Comparison of ENCODE assay signal across 7 cellular contexts in genomic region chr22:19445279-19445982, GRCh38. TPM values are rescaled to one million over a fixed set of nuclear protein-coding genes. Genes with fewer than 3 reads are reported as not detected.
A peak's percentile ranks its signal among the peaks of the same experiment; 100 is the strongest.
DNase-seq lines count a peak whose midpoint lies in the region; ATAC-seq and TF ChIP-seq lines count a peak whose summit lies in the region.
"Not testable (repeated sequence)": the region's sequence is repeated elsewhere in the genome, so short reads cannot be mapped to it uniquely, and the experiment has no call there.

No MANE protein-coding gene starts in this region.

- H3K27me3 ChIP-seq in CD4-positive, alpha-beta memory T cell (ENCODE audit: insufficient read depth, low read length) = not testable (repeated sequence)

- not testable (repeated sequence) for DNase-seq in CD4-positive, alpha-beta memory T cell; T-cell; activated CD4-positive, alpha-beta memory T cell treated with anti-CD3 and anti-CD28 coated beads, Interleukin-2, amount 10 ng/mL, durations not matched to agents 7 days and 5 days; activated T-helper 2 cell treated with anti-CD3 and anti-CD28 coated beads, Interferon-gamma antibody, Interleukin-2, Interleukin-4, amounts not matched to agents 10 μg/mL and 5 μg/mL and 100 μg/mL, durations not matched to agents 14 hours and 24 hours and 36 hours (ENCODE audit: low spot score); chondrocyte (ENCODE audit: low spot score); memory B cell (ENCODE audit: low spot score in 2 of 2); progenitor cell of endocrine pancreas (ENCODE audit: low spot score, unreplicated experiment)

- not testable (repeated sequence) for H3K9me3 Mint-ChIP-seq in CD4-positive, alpha-beta memory T cell; T-cell; activated CD4-positive, alpha-beta memory T cell treated with anti-CD3 and anti-CD28 coated beads, Interleukin-2, amount 10 ng/mL, durations not matched to agents 7 days and 5 days; activated T-helper 2 cell treated with anti-CD3 and anti-CD28 coated beads, Interferon-gamma antibody, Interleukin-2, Interleukin-4, amounts not matched to agents 10 μg/mL and 5 μg/mL and 100 μg/mL, durations not matched to agents 14 hours and 24 hours and 36 hours; chondrocyte (ENCODE audit: low read depth); memory B cell; progenitor cell of endocrine pancreas (ENCODE audit: low read depth)

- not testable (repeated sequence) for ATAC-seq in T-cell (replicated peaks in 1 of 4); memory B cell (ENCODE audit: low read depth)

- H3K27ac Mint-ChIP-seq in CD4-positive, alpha-beta memory T cell = peak overlapping the region in 6 of 7 donors; percentile 15 to 91 (median 72)
- peak overlapping the region; percentile 32 to 83 for H3K27ac Mint-ChIP-seq in T-cell
- H3K27ac Mint-ChIP-seq in activated CD4-positive, alpha-beta memory T cell treated with anti-CD3 and anti-CD28 coated beads, Interleukin-2, amount 10 ng/mL, durations not matched to agents 7 days and 5 days; progenitor cell of endocrine pancreas: not testable (repeated sequence)
- H3K27ac Mint-ChIP-seq in activated T-helper 2 cell treated with anti-CD3 and anti-CD28 coated beads, Interferon-gamma antibody, Interleukin-2, Interleukin-4, amounts not matched to agents 10 μg/mL and 5 μg/mL and 100 μg/mL, durations not matched to agents 14 hours and 24 hours and 36 hours = peak overlapping the region; percentile 55
- H3K27ac Mint-ChIP-seq in chondrocyte (ENCODE audit: unreplicated experiment) = peak overlapping the region; percentile 41
- peak overlapping the region; percentile 75 for H3K27ac Mint-ChIP-seq in memory B cell

- POLR2A ChIA-PET in CD4-positive, alpha-beta memory T cell (lab: Charles Lee; ENCODE audit: partially characterized antibody) = interaction anchor here (1.2 to 6.4 kb wide), 3 partner anchors 12 to 301 kb away, joined by 3 to 112 read pairs (median 33); partner anchors contain the start of genes CDC45, ESS2, HIRA and MRPL40
- POLR2A ChIA-PET in T-cell (lab: Charles Lee) = interaction anchor here in 1 of 2 donors (0.6 to 1.1 kb wide), 2 partner anchors 12 to 18 kb away, joined by 3 read pairs; no protein-coding TSS in a partner anchor
- POLR2A ChIA-PET in activated CD4-positive, alpha-beta memory T cell treated with anti-CD3 and anti-CD28 coated beads, Interleukin-2, amount 10 ng/mL, durations not matched to agents 7 days and 5 days (lab: Charles Lee) = interaction anchor here (1.0 to 6.6 kb wide), 5 partner anchors 13 to 184 kb away, joined by 3 to 113 read pairs (median 3); partner anchors contain the start of genes CDC45, HIRA, MRPL40 and UFD1

- H3K36me3 ChIP-seq in CD4-positive, alpha-beta memory T cell (ENCODE audit: insufficient read depth, low read length) = peaks cover 10% of the 10 kb centered on the region

- H3K36me3 Mint-ChIP-seq in CD4-positive, alpha-beta memory T cell = peaks cover 13 to 45% of the 10 kb centered on the region in 2 donors
- peaks cover 22% of the 10 kb centered on the region for H3K36me3 Mint-ChIP-seq in T-cell
- peaks cover 37% of the 10 kb centered on the region for H3K36me3 Mint-ChIP-seq in activated CD4-positive, alpha-beta memory T cell treated with anti-CD3 and anti-CD28 coated beads, Interleukin-2, amount 10 ng/mL, durations not matched to agents 7 days and 5 days (ENCODE audit: low read depth)
- H3K36me3 Mint-ChIP-seq in activated T-helper 2 cell treated with anti-CD3 and anti-CD28 coated beads, Interferon-gamma antibody, Interleukin-2, Interleukin-4, amounts not matched to agents 10 μg/mL and 5 μg/mL and 100 μg/mL, durations not matched to agents 14 hours and 24 hours and 36 hours (ENCODE audit: low read depth) = peaks cover 65% of the 10 kb centered on the region
- H3K36me3 Mint-ChIP-seq in chondrocyte (ENCODE audit: low read depth); memory B cell; progenitor cell of endocrine pancreas (ENCODE audit: insufficient read depth): not testable (repeated sequence)

- CTCF ChIA-PET in CD4-positive, alpha-beta memory T cell (lab: Charles Lee; ENCODE audit: partially characterized antibody) = interaction anchor here (1.0 to 1.2 kb wide), 2 partner anchors 11 to 184 kb away, joined by 3 to 7 read pairs; no protein-coding TSS in a partner anchor
- CTCF ChIA-PET in T-cell (lab: Charles Lee) = interaction anchor here in 1 of 2 donors (0.5 to 1.5 kb wide), 3 partner anchors 24 to 327 kb away, joined by 3 to 7 read pairs (median 5); partner anchors contain the start of gene UFD1
- CTCF ChIA-PET in activated CD4-positive, alpha-beta memory T cell treated with anti-CD3 and anti-CD28 coated beads, Interleukin-2, amount 10 ng/mL, durations not matched to agents 7 days and 5 days (lab: Charles Lee) = interaction anchor here (1.1 to 1.3 kb wide), 4 partner anchors 13 to 185 kb away, joined by 3 to 4 read pairs (median 3); no protein-coding TSS in a partner anchor

- H3K4me1 ChIP-seq in CD4-positive, alpha-beta memory T cell (ENCODE audit: insufficient read depth, low read length) = peaks cover 37% of the 10 kb centered on the region

- H3K27me3 Mint-ChIP-seq in CD4-positive, alpha-beta memory T cell; T-cell; activated CD4-positive, alpha-beta memory T cell treated with anti-CD3 and anti-CD28 coated beads, Interleukin-2, amount 10 ng/mL, durations not matched to agents 7 days and 5 days; activated T-helper 2 cell treated with anti-CD3 and anti-CD28 coated beads, Interferon-gamma antibody, Interleukin-2, Interleukin-4, amounts not matched to agents 10 μg/mL and 5 μg/mL and 100 μg/mL, durations not matched to agents 14 hours and 24 hours and 36 hours (ENCODE audit: low read depth); chondrocyte (ENCODE audit: low read depth); memory B cell; progenitor cell of endocrine pancreas: not testable (repeated sequence)

- H3K9me3 ChIP-seq in CD4-positive, alpha-beta memory T cell (ENCODE audit: control insufficient read depth in 1 of 2, low read length in 2 of 2) = not testable (repeated sequence)

- H3K4me3 Mint-ChIP-seq in CD4-positive, alpha-beta memory T cell = peak overlapping the region in 6 of 8 donors; percentile 6 to 59 (median 34)
- peak overlapping the region; percentile 8 to 44 (median 14) for H3K4me3 Mint-ChIP-seq in T-cell
- H3K4me3 Mint-ChIP-seq in activated CD4-positive, alpha-beta memory T cell treated with anti-CD3 and anti-CD28 coated beads, Interleukin-2, amount 10 ng/mL, durations not matched to agents 7 days and 5 days = peak overlapping the region; percentile 42
- peak overlapping the region; percentile 38 for H3K4me3 Mint-ChIP-seq in activated T-helper 2 cell treated with anti-CD3 and anti-CD28 coated beads, Interferon-gamma antibody, Interleukin-2, Interleukin-4, amounts not matched to agents 10 μg/mL and 5 μg/mL and 100 μg/mL, durations not matched to agents 14 hours and 24 hours and 36 hours (ENCODE audit: low read depth)
- not testable (repeated sequence) for H3K4me3 Mint-ChIP-seq in chondrocyte (ENCODE audit: unreplicated experiment)
- H3K4me3 Mint-ChIP-seq in memory B cell = peak overlapping the region; percentile 17
- peak overlapping the region; percentile 50 for H3K4me3 Mint-ChIP-seq in progenitor cell of endocrine pancreas (ENCODE audit: low read depth)

- H3K4me1 Mint-ChIP-seq in CD4-positive, alpha-beta memory T cell = peaks cover 31 to 65% (median 48%) of the 10 kb centered on the region in 4 donors
- H3K4me1 Mint-ChIP-seq in T-cell = peaks cover 50 to 72% (median 53%) of the 10 kb centered on the region in 3 donors
- H3K4me1 Mint-ChIP-seq in activated CD4-positive, alpha-beta memory T cell treated with anti-CD3 and anti-CD28 coated beads, Interleukin-2, amount 10 ng/mL, durations not matched to agents 7 days and 5 days = peaks cover 37% of the 10 kb centered on the region
- peaks cover 33% of the 10 kb centered on the region for H3K4me1 Mint-ChIP-seq in activated T-helper 2 cell treated with anti-CD3 and anti-CD28 coated beads, Interferon-gamma antibody, Interleukin-2, Interleukin-4, amounts not matched to agents 10 μg/mL and 5 μg/mL and 100 μg/mL, durations not matched to agents 14 hours and 24 hours and 36 hours (ENCODE audit: low read depth)
- H3K4me1 Mint-ChIP-seq in chondrocyte (ENCODE audit: low read depth) = peaks cover 28% of the 10 kb centered on the region
- peaks cover 30% of the 10 kb centered on the region for H3K4me1 Mint-ChIP-seq in memory B cell
- H3K4me1 Mint-ChIP-seq in progenitor cell of endocrine pancreas (ENCODE audit: low read depth) = peaks cover 18% of the 10 kb centered on the region

- H3K4me3 ChIP-seq in CD4-positive, alpha-beta memory T cell (ENCODE audit: low read length in 2 of 2) = not testable (repeated sequence)

- TF ChIP-seq CTCF in chondrocyte (IDR thresholded peaks at IDR 0.05); progenitor cell of endocrine pancreas (IDR thresholded peaks at IDR 0.05; ENCODE audit: unreplicated experiment): not testable (repeated sequence)

- H3K27ac ChIP-seq in CD4-positive, alpha-beta memory T cell (ENCODE audit: low read depth, low read length) = not testable (repeated sequence)

- intact Hi-C loops in CD4-positive, alpha-beta memory T cell (cut with micrococcal nuclease); activated T-helper 2 cell treated with anti-CD3 and anti-CD28 coated beads, Interferon-gamma antibody, Interleukin-2, Interleukin-4, amounts not matched to agents 10 μg/mL and 5 μg/mL and 100 μg/mL, durations not matched to agents 14 hours and 24 hours and 36 hours (cut with micrococcal nuclease): not testable (repeated sequence)

RNA-seq across cellular contexts. Expression of gene C22orf39, which starts 2.1 kb away (rescaled TPM):
- total RNA-seq in CD4-positive, alpha-beta memory T cell = 10 to 100 TPM; 40.5 TPM
- polyA plus RNA-seq in CD4-positive, alpha-beta memory T cell = 10 to 100 TPM; 57.3 to 58.3 TPM
- total RNA-seq in T-cell = 10 to 100 TPM; 34.5 to 41.3 (median 40.9) TPM
- 10 to 100 TPM; 31.8 to 32.9 TPM for total RNA-seq in activated CD4-positive, alpha-beta memory T cell treated with anti-CD3 and anti-CD28 coated beads, Interleukin-2, amount 10 ng/mL, durations not matched to agents 7 days and 5 days
- 26.2 and 26.9 TPM in 2 replicates for total RNA-seq in activated T-helper 2 cell treated with anti-CD3 and anti-CD28 coated beads, Interferon-gamma antibody, Interleukin-2, Interleukin-4, amounts not matched to agents 10 μg/mL and 5 μg/mL and 100 μg/mL, durations not matched to agents 14 hours and 24 hours and 36 hours
- 18.4 to 25.7 TPM (median 19.5 TPM) in 3 replicates for total RNA-seq in chondrocyte
- 28.8 and 33.7 TPM in 2 replicates for total RNA-seq in progenitor cell of endocrine pancreas

RNA-seq across cellular contexts. Expression of gene MRPL40, which starts 13.1 kb away (rescaled TPM):
- 10 to 100 TPM; 16.2 to 16.8 TPM for total RNA-seq in CD4-positive, alpha-beta memory T cell
- 10 to 100 TPM; 56.1 to 79.3 TPM for polyA plus RNA-seq in CD4-positive, alpha-beta memory T cell
- total RNA-seq in T-cell = 10 to 100 TPM; 12.1 to 16.1 (median 12.3) TPM
- 10 to 100 TPM; 22.4 to 24.6 TPM for total RNA-seq in activated CD4-positive, alpha-beta memory T cell treated with anti-CD3 and anti-CD28 coated beads, Interleukin-2, amount 10 ng/mL, durations not matched to agents 7 days and 5 days
- total RNA-seq in activated T-helper 2 cell treated with anti-CD3 and anti-CD28 coated beads, Interferon-gamma antibody, Interleukin-2, Interleukin-4, amounts not matched to agents 10 μg/mL and 5 μg/mL and 100 μg/mL, durations not matched to agents 14 hours and 24 hours and 36 hours = 32.2 and 34.8 TPM in 2 replicates
- total RNA-seq in chondrocyte = 21.4 to 22.5 TPM (median 21.8 TPM) in 3 replicates
- 20.7 and 23.6 TPM in 2 replicates for total RNA-seq in progenitor cell of endocrine pancreas

RNA-seq across cellular contexts. Expression of gene HIRA, which starts 13.9 kb away (rescaled TPM):
- total RNA-seq in CD4-positive, alpha-beta memory T cell = 10 to 100 TPM; 27.3 to 30.8 TPM
- 1 to 10 TPM; 1.4 to 7.9 TPM for polyA plus RNA-seq in CD4-positive, alpha-beta memory T cell
- total RNA-seq in T-cell = 10 to 100 TPM; 24.4 to 31.4 (median 29.2) TPM
- 10 to 100 TPM; 52.0 to 52.8 TPM for total RNA-seq in activated CD4-positive, alpha-beta memory T cell treated with anti-CD3 and anti-CD28 coated beads, Interleukin-2, amount 10 ng/mL, durations not matched to agents 7 days and 5 days
- 36.0 and 36.1 TPM in 2 replicates for total RNA-seq in activated T-helper 2 cell treated with anti-CD3 and anti-CD28 coated beads, Interferon-gamma antibody, Interleukin-2, Interleukin-4, amounts not matched to agents 10 μg/mL and 5 μg/mL and 100 μg/mL, durations not matched to agents 14 hours and 24 hours and 36 hours
- 27.1 to 31.8 TPM (median 30.3 TPM) in 3 replicates for total RNA-seq in chondrocyte
- total RNA-seq in progenitor cell of endocrine pancreas = 45.3 and 45.9 TPM in 2 replicates

RNA-seq across cellular contexts. Expression of gene UFD1, which starts 33.6 kb away (rescaled TPM):
- total RNA-seq in CD4-positive, alpha-beta memory T cell = 10 to 100 TPM; 42.0 to 48.7 TPM
- polyA plus RNA-seq in CD4-positive, alpha-beta memory T cell = 100 to 1,000 TPM in 1 of 2 donors, 10 to 100 TPM in 1; 81.3 to 126 TPM
- total RNA-seq in T-cell (10 to 100 TPM; 52.9 to 85.1 (median 60.0) TPM), chondrocyte (75.8 to 81.2 TPM (median 76.2 TPM) in 3 replicates), progenitor cell of endocrine pancreas (53.5 and 55.3 TPM in 2 replicates)
- total RNA-seq in activated CD4-positive, alpha-beta memory T cell treated with anti-CD3 and anti-CD28 coated beads, Interleukin-2, amount 10 ng/mL, durations not matched to agents 7 days and 5 days = 10 to 100 TPM; 62.1 to 65.6 TPM
- total RNA-seq in activated T-helper 2 cell treated with anti-CD3 and anti-CD28 coated beads, Interferon-gamma antibody, Interleukin-2, Interleukin-4, amounts not matched to agents 10 μg/mL and 5 μg/mL and 100 μg/mL, durations not matched to agents 14 hours and 24 hours and 36 hours = 103 and 110 TPM in 2 replicates

RNA-seq across cellular contexts. Expression of gene CDC45, which starts 34.3 kb away (rescaled TPM):
- under 1 TPM; 0.53 to 0.64 TPM for total RNA-seq in CD4-positive, alpha-beta memory T cell
- under 1 TPM in 1 of 2 donors, not detected in 1; 0.57 TPM for polyA plus RNA-seq in CD4-positive, alpha-beta memory T cell
- 1 to 10 TPM in 4 of 5 donors, under 1 TPM in 1; 0.56 to 2.7 (median 2.2) TPM for total RNA-seq in T-cell
- 10 to 100 TPM; 53.2 to 56.2 TPM for total RNA-seq in activated CD4-positive, alpha-beta memory T cell treated with anti-CD3 and anti-CD28 coated beads, Interleukin-2, amount 10 ng/mL, durations not matched to agents 7 days and 5 days
- total RNA-seq in activated T-helper 2 cell treated with anti-CD3 and anti-CD28 coated beads, Interferon-gamma antibody, Interleukin-2, Interleukin-4, amounts not matched to agents 10 μg/mL and 5 μg/mL and 100 μg/mL, durations not matched to agents 14 hours and 24 hours and 36 hours = 101 and 108 TPM in 2 replicates
- total RNA-seq in chondrocyte = 2.2 to 13.3 TPM (median 2.9 TPM) in 3 replicates
- 16.1 and 18.1 TPM in 2 replicates for total RNA-seq in progenitor cell of endocrine pancreas
